Comparison of ENCODE assay signal across 22 cellular contexts in genomic region chr2:2243666-2244065, GRCh38.
"Had no signal": no experiment of that assay in that cellular context is flagged by ENCODE, and none has a peak within 500 bp of the region (broad histone marks: within the 10 kb centered on the region; RNA-seq: fewer than 3 reads in every experiment).

No MANE protein-coding gene starts in this region.

- H3K27me3 ChIP-seq: ascending aorta had no signal

- H3K4me1 ChIP-seq: ascending aorta had no signal

- DNase-seq: activated B cell treated with CpG ODN at 0.5 μM for 24 hours; activated CD4-positive, alpha-beta T cell treated with anti-CD3 and anti-CD28 coated beads for 1 hour; activated CD4-positive, alpha-beta T cell treated with anti-CD3 and anti-CD28 coated beads, Interleukin-2, amount 10 ng/mL, durations not matched to agents 24 days and 14 days; activated CD4-positive, alpha-beta T cell treated with anti-CD3 and anti-CD28 coated beads, Interleukin-2, amount 50 U/mL, for 48 hours; activated CD8-positive, alpha-beta memory T cell treated with anti-CD3 and anti-CD28 coated beads, Interleukin-2, amount 10 ng/mL, durations not matched to agents 7 days and 5 days; activated effector memory CD4-positive, alpha-beta T cell treated with anti-CD3 and anti-CD28 coated beads, Interleukin-2, amount 50 U/mL, for 16 hours; activated naive CD4-positive, alpha-beta T cell treated with Interleukin-2 at 50 U/mL for 16 hours; activated naive CD8-positive, alpha-beta T cell treated with anti-CD3 and anti-CD28 coated beads, Interleukin-2, amount 50 U/mL, for 24 hours; activated T-cell treated with anti-CD3 and anti-CD28 coated beads, Interleukin-2, amount 50 U/mL, for 24 hours; amniotic stem cell; MV-4-11; NCI-H1417 treated with DMSO at 0.1 percent for 48 hours; NCI-H1694 treated with DMSO at 0.1 percent for 48 hours; NCI-H2029 treated with DMSO at 0.1 percent for 48 hours; NCI-H524; PC-3; SIG-M5; T-cell; T-helper 2 cell; T1000 had no signal

- ATAC-seq: activated CD8-positive, alpha-beta memory T cell treated with anti-CD3 and anti-CD28 coated beads, Interleukin-2, amount 10 ng/mL, durations not matched to agents 7 days and 5 days; activated naive CD4-positive, alpha-beta T cell treated with anti-CD3 and anti-CD28 coated beads, Interleukin-2, amount 50 U/mL, for 72 hours; activated naive CD8-positive, alpha-beta T cell treated with anti-CD3 and anti-CD28 coated beads, Interleukin-2, amount 50 U/mL, for 24 hours; PC-3; T-cell had no signal

- H3K36me3 ChIP-seq: ascending aorta had no signal

- H3K4me3 ChIP-seq: ascending aorta had no signal

- H3K27ac ChIP-seq: ascending aorta had no signal

- H3K9me3 ChIP-seq: ascending aorta had no signal
